ENCODE assay signal across 13 cellular contexts in genomic region chr16:49021136-49021535, GRCh38.
DNase-seq lines count a peak whose midpoint lies in the region; ATAC-seq and TF ChIP-seq lines count a peak whose summit lies in the region.
"Had no signal": no experiment of that assay in that cellular context is flagged by ENCODE, and none has a peak within 500 bp of the region (broad histone marks: within the 10 kb centered on the region; RNA-seq: fewer than 3 reads in every experiment).

No MANE protein-coding gene starts in this region.

- H3K27me3 ChIP-seq in SK-N-SH (ENCODE audit: insufficient read depth) = no peaks in the 10 kb centered on the region
- H3K27me3 ChIP-seq in transverse colon = peaks cover 7% of the 10 kb centered on the region
- H3K27me3 ChIP-seq: vagina had no signal

- no peaks in the 10 kb centered on the region for H3F3A ChIP-seq in SK-N-SH (replicated peaks; ENCODE audit: insufficient read depth)

- ATAC-seq in GM21381 (IDR thresholded peaks at IDR 0.05; ENCODE audit: unreplicated experiment) = no peak
- no peak for ATAC-seq in activated T-cell treated with anti-CD3 and anti-CD28 coated beads, Interleukin-2, amount 50 U/mL, for 4 hours
- ATAC-seq: T-cell had no signal

- H3K79me2 ChIP-seq in SK-N-SH (ENCODE audit: insufficient read depth) = no peaks in the 10 kb centered on the region

- TF ChIP-seq EP300 in SK-N-SH (IDR thresholded peaks at IDR 0.05; ENCODE audit: borderline replicate concordance in 1 of 2, low read depth in 1 of 2, low read length in 1 of 2) = peak; percentile 67 to 74; a peak in 3 of 4 replicates
- TF ChIP-seq EP300 in transverse colon (IDR thresholded peaks at IDR 0.05; ENCODE audit: low read depth) = peak; percentile 25

- peak; percentile 34 for DNase-seq in SHP77 treated with DMSO at 0.1 percent for 48 hours (lab: John Stamatoyannopoulos, UW)
- no peak for DNase-seq in SHP77 (lab: John Stamatoyannopoulos, UW)
- peak; percentile 40 for DNase-seq in SK-N-SH
- peak; percentile 79 for DNase-seq in fibroblast of the aortic adventitia (ENCODE audit: low read depth)
- no peak for DNase-seq in transverse colon
- DNase-seq in hippocampal formation (lab: John Stamatoyannopoulos, UW) = no peak
- no peak for DNase-seq in activated T-cell treated with anti-CD3 and anti-CD28 coated beads, Interleukin-2, amount 50 U/mL, for 4 hours
- DNase-seq: activated CD4-positive, alpha-beta T cell treated with anti-CD3 and anti-CD28 coated beads, Interleukin-2, amount 50 U/mL, for 1 hour; activated effector memory CD4-positive, alpha-beta T cell treated with Interleukin-2 at 50 U/mL for 16 hours; occipital lobe; T-cell had no signal

- no peak overlapping the region for H2AFZ ChIP-seq in SK-N-SH (ENCODE audit: low read depth)

- in situ Hi-C loops in transverse colon (cut with MboI; ENCODE audit: low pct_ligation_motif_present in 1 of 4, low pct_unique_long_range_greater_than_20kb in 1 of 4, low sequenced_read_pairs in 3 of 4) = no loop called here

- POLR2A ChIA-PET in SK-N-SH (lab: Yijun Ruan, JAX) = no interaction called here

- H3K4me3 Mint-ChIP-seq in activated T-cell treated with anti-CD3 and anti-CD28 coated beads, Interleukin-2, amount 50 U/mL, for 4 hours = no peak overlapping the region
- H3K4me3 Mint-ChIP-seq: T-cell had no signal

- H3K4me1 Mint-ChIP-seq in activated T-cell treated with anti-CD3 and anti-CD28 coated beads, Interleukin-2, amount 50 U/mL, for 4 hours (ENCODE audit: low read depth) = no peaks in the 10 kb centered on the region
- H3K4me1 Mint-ChIP-seq: T-cell had no signal

- H3K36me3 Mint-ChIP-seq in activated T-cell treated with anti-CD3 and anti-CD28 coated beads, Interleukin-2, amount 50 U/mL, for 4 hours (ENCODE audit: insufficient read depth) = no peaks in the 10 kb centered on the region
- H3K36me3 Mint-ChIP-seq: T-cell had no signal

- TF ChIP-seq RAD21 in SK-N-SH (IDR thresholded peaks at IDR 0.05; ENCODE audit: low read length) = no peak

- no peaks in the 10 kb centered on the region for H3K9me2 ChIP-seq in SK-N-SH

- TF ChIP-seq POLR2A in transverse colon (IDR thresholded peaks at IDR 0.05) = no peak

- TF ChIP-seq CTCF in SK-N-SH (IDR thresholded peaks at IDR 0.05) = no peak
- TF ChIP-seq CTCF in fibroblast of the aortic adventitia (IDR thresholded peaks at IDR 0.05; ENCODE audit: insufficient read depth, low read length) = no peak
- TF ChIP-seq CTCF in transverse colon (IDR thresholded peaks at IDR 0.05) = no peak

- 8% methylated on average over 9 of the region's 9 CpGs for WGBS in SK-N-SH (ENCODE audit: low lambda C conversion rate)
- WGBS in transverse colon (ENCODE audit: low coverage in 1 of 2), 2 donors = 0 to 36% methylated on average over 1 to 9 of the region's 9 CpGs

- no peaks in the 10 kb centered on the region for H3K9me3 Mint-ChIP-seq in activated T-cell treated with anti-CD3 and anti-CD28 coated beads, Interleukin-2, amount 50 U/mL, for 4 hours

- no peaks in the 10 kb centered on the region for H4K20me1 ChIP-seq in SK-N-SH (ENCODE audit: insufficient read depth)

- peak overlapping the region in 1 of 2 experiments; percentile 4; a peak in 2 of 4 replicates for H3K4me3 ChIP-seq in SK-N-SH (ENCODE audit: low read depth in 2 of 2, low read length in 1 of 2)
- no peak overlapping the region for H3K4me3 ChIP-seq in fibroblast of the aortic adventitia (ENCODE audit: low read depth, low read length)
- no peak overlapping the region for H3K4me3 ChIP-seq in transverse colon
- H3K4me3 ChIP-seq: vagina had no signal

- H3K4me1 ChIP-seq in SK-N-SH (ENCODE audit: control insufficient read depth in 1 of 2, insufficient read depth in 2 of 2, low read depth in 1 of 2, low read length in 1 of 2) (peaks cover 0 to 33% of the 10 kb centered on the region in 2 experiments; a peak in 2 of 4 replicates), transverse colon (peaks cover 0 to 10% (median 4%) of the 10 kb centered on the region in 4 donors)

- intact Hi-C loops in transverse colon (cut with DNase I; ENCODE audit: low total_unique reads) = no loop called here

- peak overlapping the region; percentile 31 for H3K4me2 ChIP-seq in SK-N-SH

- no peak overlapping the region for H3K9ac ChIP-seq in SK-N-SH

- H3K27ac ChIP-seq in SK-N-SH (ENCODE audit: low read depth in 2 of 2, low read length in 1 of 2) (peak overlapping the region; percentile 22 to 43; a peak in 3 of 4 replicates), transverse colon (peak overlapping the region in 3 of 4 donors; percentile 27 to 57 (median 46))
- H3K27ac ChIP-seq: vagina had no signal

- no peaks in the 10 kb centered on the region for H3K27me3 Mint-ChIP-seq in activated T-cell treated with anti-CD3 and anti-CD28 coated beads, Interleukin-2, amount 50 U/mL, for 4 hours (ENCODE audit: low read depth)

- CTCF ChIA-PET in SK-N-SH (lab: Yijun Ruan, JAX) = interaction anchor here (0.9 kb wide), 1 partner anchor 329 kb away, joined by 3 read pairs; no protein-coding TSS in a partner anchor

- H3K36me3 ChIP-seq in SK-N-SH (replicated peaks in 1 of 2; ENCODE audit: control insufficient read depth in 1 of 2, insufficient read depth in 2 of 2, low read length in 1 of 2) = no peaks in the 10 kb centered on the region
- H3K36me3 ChIP-seq in transverse colon = no peaks in the 10 kb centered on the region
- H3K36me3 ChIP-seq: vagina had no signal

- H3K9me3 ChIP-seq in SK-N-SH (no peaks in the 10 kb centered on the region), transverse colon (no peaks in the 10 kb centered on the region)
- H3K9me3 ChIP-seq: vagina had no signal

TF ChIP-seq in SK-N-SH, 30 proteins besides CTCF, POLR2A, EP300 and RAD21:
- TF ChIP-seq TCF12 (IDR thresholded peaks at IDR 0.05) (peak; percentile 92), NFIC (IDR thresholded peaks at IDR 0.05; ENCODE audit: borderline replicate concordance) (peak; percentile 78), PBX3 (IDR thresholded peaks at IDR 0.05) (peak; percentile 94), TEAD4 (IDR thresholded peaks at IDR 0.05; ENCODE audit: borderline replicate concordance, insufficient read depth) (peak; percentile 59; the same call in 1 of the 2 replicates), MXI1 (IDR thresholded peaks at IDR 0.05; ENCODE audit: low read depth, low read length) (0 out of 2 replicates have a peak, but pooled peaks have one; percentile 17), JUND (IDR thresholded peaks at IDR 0.05) (peak; percentile 60), GATA2 (CRISPR knock-in tag; IDR thresholded peaks at IDR 0.05) (no peak), RXRA (IDR thresholded peaks at IDR 0.05; ENCODE audit: borderline replicate concordance, low read depth) (peak; percentile 48; the same call in 1 of the 2 replicates), POLR2AphosphoS5 (IDR thresholded peaks at IDR 0.05; ENCODE audit: low read depth, low read length) (peak; percentile 46; the same call in 1 of the 2 replicates), ELF1 (IDR thresholded peaks at IDR 0.05) (no peak), SMC3 (IDR thresholded peaks at IDR 0.05; ENCODE audit: low read depth, low read length) (no peak), TAF1 (IDR thresholded peaks at IDR 0.05; ENCODE audit: borderline replicate concordance, low read depth, low read length) (peak; percentile 21; the same call in 1 of the 2 replicates)
- TF ChIP-seq, protein P1, sequence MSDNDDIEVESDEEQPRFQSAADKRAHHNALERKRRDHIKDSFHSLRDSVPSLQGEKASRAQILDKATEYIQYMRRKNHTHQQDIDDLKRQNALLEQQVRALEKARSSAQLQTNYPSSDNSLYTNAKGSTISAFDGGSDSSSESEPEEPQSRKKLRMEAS (IDR thresholded peaks at IDR 0.05; ENCODE audit: low read depth) = 0 out of 2 replicates have a peak, but pooled peaks have one; percentile 9
TF ChIP-seq in SK-N-SH: peak in this region for 10.

Comparison
In these comparisons a context has a peak if more than half of its experiments do, and no peak if none do; other contexts are left out.
1. DNase-seq: peak in SHP77 treated with DMSO at 0.1 percent for 48 hours (single experiment), SK-N-SH (single experiment) and fibroblast of the aortic adventitia (single experiment); none in SHP77 (0 of 2), transverse colon (single experiment), hippocampal formation (0 of 2) and activated T-cell treated with anti-CD3 and anti-CD28 coated beads, Interleukin-2, amount 50 U/mL, for 4 hours (single experiment).